Comparison of ENCODE assay signal across 28 cellular contexts in genomic region chr5:174687503-174687902, GRCh38. TPM values are rescaled to one million over a fixed set of nuclear protein-coding genes. Genes with fewer than 3 reads are reported as not detected.
"Had no signal": no experiment of that assay in that cellular context is flagged by ENCODE, and none has a peak within 500 bp of the region (broad histone marks: within the 10 kb centered on the region; RNA-seq: fewer than 3 reads in every experiment).

No MANE protein-coding gene starts in this region.

- FAIRE-seq: colon had no signal

- H3K9me3 ChIP-seq: body of pancreas, esophagus muscularis mucosa, gastrocnemius medialis had no signal

- H3K36me3 ChIP-seq: esophagus muscularis mucosa, gastrocnemius medialis, heart left ventricle had no signal

- DNase-seq: activated CD4-positive, alpha-beta T cell treated with anti-CD3 and anti-CD28 coated beads for 48 hours; activated CD4-positive, alpha-beta T cell treated with anti-CD3 and anti-CD28 coated beads, Interleukin-2, amount 50 U/mL, for 1 hour; activated CD4-positive, alpha-beta T cell treated with anti-CD3 and anti-CD28 coated beads, Interleukin-2, amount 50 U/mL, for 48 hours; activated CD8-positive, alpha-beta memory T cell treated with anti-CD3 and anti-CD28 coated beads for 24 hours; activated CD8-positive, alpha-beta T cell treated with anti-CD3 and anti-CD28 coated beads for 36 hours; activated effector memory CD4-positive, alpha-beta T cell treated with Interleukin-2 at 50 U/mL for 16 hours; activated gamma-delta T cell treated with Interleukin-2 at 50 U/mL for 16 hours; activated naive CD4-positive, alpha-beta T cell treated with anti-CD3 and anti-CD28 coated beads, Interleukin-2, amount 50 U/mL, for 16 hours; activated naive CD4-positive, alpha-beta T cell treated with Interleukin-2 at 50 U/mL for 16 hours; activated T-cell treated with anti-CD3 and anti-CD28 coated beads, Interleukin-2, amount 50 U/mL, for 4 hours; amniotic stem cell; anterior cingulate cortex; body of pancreas; caudate nucleus; cortex of kidney; dermis blood vessel endothelial cell; effector CD4-positive, alpha-beta T cell; effector memory CD8-positive, alpha-beta T cell; erythroblast; foreskin keratinocyte; gastrocnemius medialis; glutamatergic neuron; heart left ventricle; T-helper 17 cell; T1000 had no signal

- H3K4me1 ChIP-seq: foreskin keratinocyte, gastrocnemius medialis had no signal

- H3K4me3 ChIP-seq: body of pancreas, esophagus muscularis mucosa, gastrocnemius medialis, heart left ventricle had no signal

- H3K27ac ChIP-seq: body of pancreas, esophagus muscularis mucosa, foreskin keratinocyte, gastrocnemius medialis, heart left ventricle had no signal

RNA-seq across cellular contexts. Expression of gene MSX2, which starts 36.9 kb away (rescaled TPM):
- total RNA-seq: activated CD8-positive, alpha-beta T cell treated with anti-CD3 and anti-CD28 coated beads for 36 hours; activated T-helper 17 cell treated with anti-CD3 and anti-CD28 coated beads, Interleukin-2, amount 50 U/mL, for 72 hours; body of pancreas had no signal
